8 cellular contexts compared by ENCODE assay signal in genomic region chr6:99330159-99330558, GRCh38. TPM values are rescaled to one million over a fixed set of nuclear protein-coding genes. Genes with fewer than 3 reads are reported as not detected.
DNase-seq lines count a peak whose midpoint lies in the region; ATAC-seq, FAIRE-seq and TF ChIP-seq lines count a peak whose summit lies in the region.

No MANE protein-coding gene starts in this region.

- H3K27ac ChIP-seq in dorsolateral prefrontal cortex = no peak overlapping the region

- peaks cover 15 to 19% of the 10 kb centered on the region in 2 donors for H3K4me1 Mint-ChIP-seq in stimulated activated naive B cell treated with anti-CD40 and anti-IgM and Interleukin-4, amounts not matched to agents 10 μg/mL and 1 μg/mL and 100 μg/mL, for 72 hours

- DNase-seq in AG10803 (ENCODE audit: low read depth) = peak; percentile 64
- peak; percentile 58 for DNase-seq in GM18507 (ENCODE audit: extremely low spot score, insufficient read length, low read depth)
- peak; percentile 58 for DNase-seq in NCI-H146 (lab: John Stamatoyannopoulos, UW)
- DNase-seq in activated CD4-positive, alpha-beta T cell treated with anti-CD3 and anti-CD28 coated beads for 1 hour = peak; percentile 14
- DNase-seq in dorsolateral prefrontal cortex = peak in 4 of 10 donors; percentile 19 to 59 (median 40)
- peak; percentile 46 for DNase-seq in mucosa of gallbladder (ENCODE audit: low spot score)
- DNase-seq in stimulated activated naive B cell treated with anti-CD40 and anti-IgM and Interleukin-4, amounts not matched to agents 10 μg/mL and 1 μg/mL and 100 μg/mL, for 72 hours = peak; percentile 58

- peak; percentile 93 for FAIRE-seq in GM18507 (lab: Jason Lieb, UNC)

- ATAC-seq in HG02884 (IDR thresholded peaks at IDR 0.05; ENCODE audit: unreplicated experiment) = peak; percentile 64
- ATAC-seq in stimulated activated naive B cell treated with anti-CD40 and anti-IgM and Interleukin-4, amounts not matched to agents 10 μg/mL and 1 μg/mL and 100 μg/mL, for 72 hours (replicated peaks) = peak; percentile 89 to 91

- no peak overlapping the region for H3K4me3 Mint-ChIP-seq in stimulated activated naive B cell treated with anti-CD40 and anti-IgM and Interleukin-4, amounts not matched to agents 10 μg/mL and 1 μg/mL and 100 μg/mL, for 72 hours

- peak; percentile 84 for TF ChIP-seq CTCF in AG10803 (conservative IDR thresholded peaks at IDR 0.05; ENCODE audit: low read length)
- peak; percentile 29 to 84 (median 76) for TF ChIP-seq CTCF in dorsolateral prefrontal cortex (IDR thresholded peaks at IDR 0.05 in 54 of 56, conservative IDR thresholded peaks at IDR 0.05 in 2 of 56; ENCODE audit: low read depth in 1 of 56, partially characterized antibody in 56 of 56)

- peaks cover 7 to 12% of the 10 kb centered on the region in 2 donors for H3K27me3 Mint-ChIP-seq in stimulated activated naive B cell treated with anti-CD40 and anti-IgM and Interleukin-4, amounts not matched to agents 10 μg/mL and 1 μg/mL and 100 μg/mL, for 72 hours

- H3K4me3 ChIP-seq in AG10803 (ENCODE audit: low read length) (no peak overlapping the region), dorsolateral prefrontal cortex (no peak overlapping the region)

- H3K36me3 Mint-ChIP-seq in stimulated activated naive B cell treated with anti-CD40 and anti-IgM and Interleukin-4, amounts not matched to agents 10 μg/mL and 1 μg/mL and 100 μg/mL, for 72 hours = no peaks in the 10 kb centered on the region

- no peaks in the 10 kb centered on the region for H3K27me3 ChIP-seq in dorsolateral prefrontal cortex

- intact Hi-C loops in dorsolateral prefrontal cortex (cut with DNase I) = loop anchor here (5.0 to 10.0 kb wide), 2 partner anchors 62 to 65 kb away; partner anchors contain the start of gene COQ3 (in 2 of the 2)

- no peak overlapping the region for H3K27ac Mint-ChIP-seq in stimulated activated naive B cell treated with anti-CD40 and anti-IgM and Interleukin-4, amounts not matched to agents 10 μg/mL and 1 μg/mL and 100 μg/mL, for 72 hours

- H3K9me3 Mint-ChIP-seq in stimulated activated naive B cell treated with anti-CD40 and anti-IgM and Interleukin-4, amounts not matched to agents 10 μg/mL and 1 μg/mL and 100 μg/mL, for 72 hours = no peaks in the 10 kb centered on the region

RNA-seq across cellular contexts. Expression of gene FAXC, which starts 19.3 kb away (rescaled TPM):
- total RNA-seq in dorsolateral prefrontal cortex = 10 to 100 TPM; 15.7 to 98.6 (median 63.3) TPM
- total RNA-seq in mucosa of gallbladder = 7.3 TPM
